In the genomic region with DNA sequence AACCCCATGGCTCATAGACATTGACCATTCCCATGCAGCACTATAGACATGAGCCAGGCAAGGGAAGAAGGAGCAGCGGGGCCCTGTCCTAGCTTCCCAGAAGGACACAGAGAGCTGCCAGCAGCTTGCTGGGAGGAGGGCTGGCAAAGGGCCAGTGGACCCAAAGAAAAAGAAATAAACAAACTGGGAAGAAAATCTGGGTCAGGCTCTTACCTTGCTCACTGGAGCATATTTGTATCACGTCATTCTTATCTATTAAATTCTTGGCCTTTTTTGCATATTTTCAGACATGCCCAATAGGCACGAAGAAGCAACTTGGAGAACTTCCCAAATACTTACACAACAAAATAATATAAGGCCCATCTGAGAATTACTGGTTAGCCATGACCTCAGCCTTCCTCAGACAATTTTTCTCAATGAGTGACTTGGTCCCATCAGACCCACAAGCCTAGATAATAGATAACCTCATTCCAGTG, we compare ENCODE assay signal across 12 cellular contexts. TPM values are rescaled to one million over a fixed set of nuclear protein-coding genes. Genes with fewer than 3 reads are reported as not detected.
DNase-seq lines count a peak whose midpoint lies in the region; ATAC-seq and TF ChIP-seq lines count a peak whose summit lies in the region.
"Had no signal": no experiment of that assay in that cellular context is flagged by ENCODE, and none has a peak within 500 bp of the region (broad histone marks: within the 10 kb centered on the region; RNA-seq: fewer than 3 reads in every experiment).

No MANE protein-coding gene starts in this region.

- H3K36me3 ChIP-seq in IMR-90 (ENCODE audit: control insufficient read depth, insufficient read depth, low read length): no peaks in the 10 kb centered on the region

- H3K36me3 Mint-ChIP-seq in central memory CD8-positive, alpha-beta T cell (ENCODE audit: insufficient read depth): peaks cover 30% of the 10 kb centered on the region
- H3K36me3 Mint-ChIP-seq in nephron progenitor cell (ENCODE audit: low read depth): no peaks in the 10 kb centered on the region

- H3K14ac ChIP-seq in IMR-90 (replicated peaks; ENCODE audit: low read depth, low read length): no peak overlapping the region

- peak overlapping the region; percentile 39 for H3K4me3 Mint-ChIP-seq in central memory CD8-positive, alpha-beta T cell
- no peak overlapping the region for H3K4me3 Mint-ChIP-seq in nephron progenitor cell

- CTCF ChIA-PET in IMR-90 (lab: Yijun Ruan, JAX): interaction anchor here (1.1 kb wide), 1 partner anchor 16 kb away, joined by 5 read pairs; no protein-coding TSS in a partner anchor

- H3K4me1 Mint-ChIP-seq in central memory CD8-positive, alpha-beta T cell: peaks cover 80% of the 10 kb centered on the region
- peaks cover 4% of the 10 kb centered on the region for H3K4me1 Mint-ChIP-seq in nephron progenitor cell

- no TSS peak for BruUV-seq in IMR-90 (replicated peaks; lab: Mats Ljungman, UMichigan)

- peaks cover 15% of the 10 kb centered on the region for H3K4me1 ChIP-seq in IMR-90 (ENCODE audit: control insufficient read depth, insufficient read depth, low read length)

- H3K4ac ChIP-seq in IMR-90 (ENCODE audit: low read depth, low read length): peak overlapping the region; percentile 68

- H3K9me1 ChIP-seq in IMR-90 (ENCODE audit: insufficient read depth, low read length): peaks cover 5% of the 10 kb centered on the region; the same call in 1 of the 2 replicates

- no peak overlapping the region for H3K56ac ChIP-seq in IMR-90 (ENCODE audit: extremely low read depth, insufficient read depth, low read length)

- intact Hi-C loops in IMR-90 (cut with micrococcal nuclease): loop anchor here (2.0 to 5.0 kb wide), 2 partner anchors 19 to 64 kb away; no protein-coding TSS in a partner anchor

- POLR2A ChIA-PET in IMR-90 (lab: Charles Lee; ENCODE audit: unreplicated experiment): no interaction called here

- no CpG with 5 or more reads among the region's 3 CpGs for WGBS in IMR-90 (ENCODE audit: extremely low coverage in 2 of 2, insufficient read length in 1 of 2), 2 experiments

- H2BK120ac ChIP-seq in IMR-90 (ENCODE audit: low read depth, low read length): peak overlapping the region; percentile 72; the same call in 1 of the 2 replicates

- no peaks in the 10 kb centered on the region for H4K20me1 ChIP-seq in IMR-90 (ENCODE audit: insufficient read depth, low read length)

- H4K91ac ChIP-seq in IMR-90 (ENCODE audit: insufficient read depth, low read depth, low read length): no peak overlapping the region; the same call in 1 of the 2 replicates

- DNase-seq in AG09309 (ENCODE audit: low read depth) (peak; percentile 92), IMR-90 (peak; percentile 96), midbrain (lab: John Stamatoyannopoulos, UW) (peak; percentile 27), DMS79 treated with DMSO at 0.1 percent for 48 hours (lab: John Stamatoyannopoulos, UW) (no peak), nephron progenitor cell (no peak), germinal center (ENCODE audit: low spot score) (no peak), KG1 (lab: John Stamatoyannopoulos, UW) (no peak)
- no peak for DNase-seq in central memory CD8-positive, alpha-beta T cell (ENCODE audit: low spot score in 2 of 2)
- DNase-seq: DMS53; NCI-H1048; stimulated activated CD4-positive, alpha-beta T cell treated with anti-CD3 and anti-CD28 coated beads, Interleukin-4, amount 100 ng/mL, for 24 hours had no signal

- dilution Hi-C loops in IMR-90 (cut with HindIII; ENCODE audit: low sequenced_read_pairs, unreplicated experiment): no loop called here

- peak; percentile 84 for ATAC-seq in IMR-90 (ENCODE audit: low read depth)
- ATAC-seq in central memory CD8-positive, alpha-beta T cell (replicated peaks; ENCODE audit: extremely low read depth, poor library complexity, severe bottlenecking): no peak

- no peak overlapping the region for H2BK15ac ChIP-seq in IMR-90 (ENCODE audit: low read depth, low read length)

- H2BK5ac ChIP-seq in IMR-90 (ENCODE audit: low read depth, low read length, poor library complexity, severe bottlenecking): peak overlapping the region; percentile 91

- no peak overlapping the region for H3K23ac ChIP-seq in IMR-90 (ENCODE audit: low read depth, low read length)

- H4K8ac ChIP-seq in IMR-90 (ENCODE audit: low read depth in 2 of 2, low read length in 2 of 2): 0 out of 4 replicates have a peak overlapping the region, but pooled peaks have one; percentile 39

- H3K27ac ChIP-seq in IMR-90 (ENCODE audit: insufficient read depth, low read length): peak overlapping the region; percentile 36; the same call in 1 of the 2 replicates
- H3K27ac ChIP-seq: epithelial cell of prostate had no signal

- no peak for TF ChIP-seq POLR2A in IMR-90 (IDR thresholded peaks at IDR 0.05; ENCODE audit: low read depth, low read length)

- no peaks in the 10 kb centered on the region for H3K9me3 Mint-ChIP-seq in central memory CD8-positive, alpha-beta T cell
- H3K9me3 Mint-ChIP-seq in nephron progenitor cell: no peaks in the 10 kb centered on the region

- peak overlapping the region; percentile 85 for H3K18ac ChIP-seq in IMR-90 (ENCODE audit: low read depth, low read length)

- no peak for TF ChIP-seq RAD21 in IMR-90 (IDR thresholded peaks at IDR 0.05; ENCODE audit: low read length)

- TF ChIP-seq CTCF in AG09309 (IDR thresholded peaks at IDR 0.05; ENCODE audit: control insufficient read depth, insufficient read depth, low read depth, low read length, missing control alignments): no peak
- TF ChIP-seq CTCF in IMR-90 (conservative IDR thresholded peaks at IDR 0.05; ENCODE audit: low read depth, low read length): no peak
- TF ChIP-seq CTCF in nephron progenitor cell (IDR thresholded peaks at IDR 0.05): no peak

- H3K4me3 ChIP-seq in AG09309 (ENCODE audit: control insufficient read depth, low read depth, low read length): no peak overlapping the region
- no peak overlapping the region for H3K4me3 ChIP-seq in IMR-90 (ENCODE audit: insufficient read depth, low read depth, low read length)

- H2BK20ac ChIP-seq in IMR-90 (ENCODE audit: low read depth, low read length): no peak overlapping the region

- H4K5ac ChIP-seq in IMR-90 (ENCODE audit: low read depth, low read length): peak overlapping the region; percentile 80; the same call in 1 of the 2 replicates

- no peaks in the 10 kb centered on the region for H3K27me3 ChIP-seq in IMR-90 (ENCODE audit: control insufficient read depth, insufficient read depth, low read length)

- H3K9ac ChIP-seq in IMR-90 (ENCODE audit: low read depth, low read length): no peak overlapping the region

- peak overlapping the region; percentile 60 for H3K27ac Mint-ChIP-seq in central memory CD8-positive, alpha-beta T cell (ENCODE audit: low read depth)
- no peak overlapping the region for H3K27ac Mint-ChIP-seq in nephron progenitor cell

- no peak overlapping the region for H2AK5ac ChIP-seq in IMR-90 (ENCODE audit: low read depth, low read length)

- in situ Hi-C loops in IMR-90 (cut with MboI; ENCODE audit: low sequenced_read_pairs): no loop called here

- no peaks in the 10 kb centered on the region for H3K27me3 Mint-ChIP-seq in central memory CD8-positive, alpha-beta T cell
- peaks cover 3% of the 10 kb centered on the region for H3K27me3 Mint-ChIP-seq in nephron progenitor cell (ENCODE audit: low read depth, poor library complexity)

- no peak overlapping the region for H2AK9ac ChIP-seq in IMR-90 (replicated peaks; ENCODE audit: low read depth, low read length, poor library complexity)

- no peaks in the 10 kb centered on the region for H3K79me1 ChIP-seq in IMR-90 (ENCODE audit: low read depth in 1 of 2, low read length in 2 of 2)

- no peaks in the 10 kb centered on the region for H3K9me3 ChIP-seq in IMR-90 (ENCODE audit: control insufficient read depth, insufficient read depth, low read length)

- H2AFZ ChIP-seq in IMR-90 (replicated peaks; ENCODE audit: low read length, poor library complexity): no peak overlapping the region

- no peak overlapping the region for H3K4me2 ChIP-seq in IMR-90 (ENCODE audit: low read depth, low read length)

TF ChIP-seq in IMR-90, 13 proteins besides CTCF, POLR2A, EP300 and RAD21 (continues in another document):
- peak; percentile 62; the same call in 1 of the 2 replicates for TF ChIP-seq RFX5 (IDR thresholded peaks at IDR 0.05; ENCODE audit: low read depth, low read length)
- TF ChIP-seq MAFK (IDR thresholded peaks at IDR 0.05; ENCODE audit: low read depth, low read length): peak; percentile 7; the same call in 1 of the 2 replicates
- TF ChIP-seq, protein P1, sequence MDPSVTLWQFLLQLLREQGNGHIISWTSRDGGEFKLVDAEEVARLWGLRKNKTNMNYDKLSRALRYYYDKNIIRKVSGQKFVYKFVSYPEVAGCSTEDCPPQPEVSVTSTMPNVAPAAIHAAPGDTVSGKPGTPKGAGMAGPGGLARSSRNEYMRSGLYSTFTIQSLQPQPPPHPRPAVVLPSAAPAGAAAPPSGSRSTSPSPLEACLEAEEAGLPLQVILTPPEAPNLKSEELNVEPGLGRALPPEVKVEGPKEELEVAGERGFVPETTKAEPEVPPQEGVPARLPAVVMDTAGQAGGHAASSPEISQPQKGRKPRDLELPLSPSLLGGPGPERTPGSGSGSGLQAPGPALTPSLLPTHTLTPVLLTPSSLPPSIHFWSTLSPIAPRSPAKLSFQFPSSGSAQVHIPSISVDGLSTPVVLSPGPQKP (IDR thresholded peaks at IDR 0.05; ENCODE audit: borderline replicate concordance, low read depth, low read length): no peak
- peak; percentile 81 for TF ChIP-seq CEBPB (IDR thresholded peaks at IDR 0.05; ENCODE audit: low read depth, low read length)
- no peak for TF ChIP-seq NFE2L2 (IDR thresholded peaks at IDR 0.05; ENCODE audit: low read depth, low read length)
- no peak for TF ChIP-seq CHD1 (IDR thresholded peaks at IDR 0.05; ENCODE audit: low read depth, low read length)
- TF ChIP-seq, protein P2, sequence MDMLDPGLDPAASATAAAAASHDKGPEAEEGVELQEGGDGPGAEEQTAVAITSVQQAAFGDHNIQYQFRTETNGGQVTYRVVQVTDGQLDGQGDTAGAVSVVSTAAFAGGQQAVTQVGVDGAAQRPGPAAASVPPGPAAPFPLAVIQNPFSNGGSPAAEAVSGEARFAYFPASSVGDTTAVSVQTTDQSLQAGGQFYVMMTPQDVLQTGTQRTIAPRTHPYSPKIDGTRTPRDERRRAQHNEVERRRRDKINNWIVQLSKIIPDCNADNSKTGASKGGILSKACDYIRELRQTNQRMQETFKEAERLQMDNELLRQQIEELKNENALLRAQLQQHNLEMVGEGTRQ (IDR thresholded peaks at IDR 0.05; ENCODE audit: low read depth, low read length): no peak
- TF ChIP-seq RCOR1 (IDR thresholded peaks at IDR 0.05; ENCODE audit: insufficient replicate concordance, low read length): no peak
- TF ChIP-seq MXI1 (IDR thresholded peaks at IDR 0.05; ENCODE audit: borderline replicate concordance, low read depth, low read length): no peak
- TF ChIP-seq BHLHE40 (IDR thresholded peaks at IDR 0.05; ENCODE audit: low read depth, low read length): no peak
- no peak for TF ChIP-seq MAZ (IDR thresholded peaks at IDR 0.05; ENCODE audit: borderline replicate concordance, low read depth, low read length)
- TF ChIP-seq SMC3 (IDR thresholded peaks at IDR 0.05; ENCODE audit: low read depth, low read length): no peak

RNA-seq across cellular contexts. Expression of gene RASGRP1, which starts 28.4 kb away (rescaled TPM):
- total RNA-seq in IMR-90 (2012; rRNA removed): 1.9 and 3.2 TPM in 2 replicates
- 1.4 TPM in 2 replicates for polyA plus RNA-seq in IMR-90 (2012; rRNA removed)
- polyA plus RNA-seq in IMR-90 (2012; cell fraction: cytosol; rRNA removed): 0.43 and 0.60 TPM in 2 replicates
- polyA plus RNA-seq in IMR-90 (2012; cell fraction: nucleus; rRNA removed; ENCODE audit: low replicate concordance): 0.97 and 2.6 TPM in 2 replicates

Comparison
In these comparisons a context has a peak if more than half of its experiments do, and no peak if none do; other contexts are left out.
1. DNase-seq: peak in AG09309 (single experiment), IMR-90 (single experiment) and midbrain (single experiment); none in central memory CD8-positive, alpha-beta T cell (0 of 2), DMS79 treated with DMSO at 0.1 percent for 48 hours (single experiment), nephron progenitor cell (single experiment), germinal center (single experiment) and KG1 (single experiment).